In genomic region chr12:52093346-52093745, GRCh38 we compare ENCODE assay signal across 20 cellular contexts. TPM values are rescaled to one million over a fixed set of nuclear protein-coding genes. Genes with fewer than 3 reads are reported as not detected.
"Had no signal": no experiment of that assay in that cellular context is flagged by ENCODE, and none has a peak within 500 bp of the region (broad histone marks: within the 10 kb centered on the region; RNA-seq: fewer than 3 reads in every experiment).

No MANE protein-coding gene starts in this region.

- H3K4me1 ChIP-seq: breast epithelium, heart left ventricle, left ventricle myocardium inferior, uterus had no signal

- H3K27ac ChIP-seq: breast epithelium, epithelial cell of prostate, gastrocnemius medialis, heart left ventricle, left ventricle myocardium inferior, psoas muscle, uterus had no signal

- DNase-seq: activated CD4-positive, CD25-positive, alpha-beta regulatory T cell treated with anti-CD3 and anti-CD28 coated beads, Interleukin-2, amount 50 U/mL, for 72 hours; activated naive CD8-positive, alpha-beta T cell treated with anti-CD3 and anti-CD28 coated beads, Interleukin-2, amount 10 ng/mL, durations not matched to agents 7 days and 5 days; anterior cingulate cortex; cerebellar nuclear complex; effector memory CD8-positive, alpha-beta T cell; gastrocnemius medialis; heart left ventricle; left ventricle myocardium inferior; mesenchymal stem cell; nucleus accumbens; psoas muscle; T-helper 9 cell; uterus had no signal

- H3K36me3 ChIP-seq: breast epithelium, gastrocnemius medialis, heart left ventricle, left ventricle myocardium inferior, thyroid gland, uterus had no signal

- H3K4me3 ChIP-seq: breast epithelium, gastrocnemius medialis, heart left ventricle, left ventricle myocardium inferior, psoas muscle, thyroid gland, uterus had no signal

- H3K9me3 ChIP-seq: breast epithelium, gastrocnemius medialis, heart left ventricle, left ventricle myocardium inferior, psoas muscle, thyroid gland, uterus had no signal

- H3K27me3 ChIP-seq: thyroid gland, uterus had no signal

- ATAC-seq: effector memory CD8-positive, alpha-beta T cell; gastrocnemius medialis; heart left ventricle; natural killer cell treated with Interleukin-12 subunit alpha and Interleukin-12 subunit beta and Interleukin-15 and Interleukin-18, amount 100 ng/mL, for 72 hours; stimulated activated effector memory CD8-positive, alpha-beta T cell treated with anti-CD3 and anti-CD28 coated beads, Interleukin-12 subunit alpha, Interleukin-12 subunit beta, amount 100 ng/mL, for 72 hours had no signal

RNA-seq across cellular contexts. Expression of gene SMIM41, which starts 13.8 kb away (rescaled TPM):
- total RNA-seq: activated CD8-positive, alpha-beta memory T cell treated with anti-CD3 and anti-CD28 coated beads for 36 hours; activated naive CD8-positive, alpha-beta T cell treated with anti-CD3 and anti-CD28 coated beads, Interleukin-2, amount 10 ng/mL, durations not matched to agents 7 days and 5 days; activated T-helper 1 cell treated with anti-CD3 and anti-CD28 coated beads, Interleukin-12 subunit alpha, Interleukin-12 subunit beta, Interleukin-2, Interleukin-4 antibody, amounts not matched to agents 30 ng/mL and 10 ng/mL and 1 ng/mL, durations not matched to agents 14 hours and 24 hours and 36 hours; gastrocnemius medialis; natural killer cell treated with Interleukin-12 subunit alpha and Interleukin-12 subunit beta and Interleukin-15 and Interleukin-18, amount 100 ng/mL, for 72 hours; uterus had no signal
